8 cellular contexts compared by ENCODE assay signal in the genomic region with DNA sequence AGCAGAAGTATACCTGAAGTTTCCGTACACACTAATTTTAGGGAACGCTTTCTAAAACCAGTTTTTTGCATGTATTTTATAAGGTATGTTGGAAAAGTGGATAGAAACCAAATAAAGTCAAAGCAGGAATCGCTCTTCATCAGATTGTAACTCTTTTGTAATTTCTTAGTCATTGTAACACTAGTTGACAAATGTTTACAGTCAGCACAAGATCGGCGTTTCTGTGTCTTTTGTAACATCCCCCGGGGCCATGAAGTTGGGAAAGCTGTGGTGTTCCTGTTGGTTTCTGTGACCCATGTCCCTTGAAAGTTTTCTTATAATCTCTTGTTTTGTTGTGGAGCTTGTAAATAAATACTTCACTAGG. TPM values are rescaled to one million over a fixed set of nuclear protein-coding genes. Genes with fewer than 3 reads are reported as not detected.
DNase-seq lines count a peak whose midpoint lies in the region; ATAC-seq and TF ChIP-seq lines count a peak whose summit lies in the region.

No MANE protein-coding gene starts in this region.

- H3K27me3 ChIP-seq in CD8-positive, alpha-beta memory T cell (ENCODE audit: insufficient read depth, low read length, poor library complexity, severe bottlenecking): no peaks in the 10 kb centered on the region
- H3K27me3 ChIP-seq in fibroblast of lung (ENCODE audit: control insufficient read depth, insufficient read depth, low read length): no peaks in the 10 kb centered on the region
- H3K27me3 ChIP-seq in osteoblast (ENCODE audit: insufficient read depth, low read length): no peaks in the 10 kb centered on the region

- peak overlapping the region; percentile 57 for H3K4me3 ChIP-seq in CD8-positive, alpha-beta memory T cell (ENCODE audit: low read length)
- peak overlapping the region; percentile 67 to 83 (median 77) for H3K4me3 ChIP-seq in fibroblast of lung (replicated peaks in 1 of 4; ENCODE audit: control extremely low read depth in 1 of 4, insufficient read depth in 1 of 4, low read depth in 3 of 4, low read length in 4 of 4)
- H3K4me3 ChIP-seq in osteoblast (ENCODE audit: insufficient read depth, low read length): peak overlapping the region; percentile 88

- ATAC-seq in GM19351 (IDR thresholded peaks at IDR 0.05; ENCODE audit: unreplicated experiment) (peak; percentile 17), HG03354 (IDR thresholded peaks at IDR 0.05; ENCODE audit: poor library complexity, severe bottlenecking, unreplicated experiment) (peak; percentile 24)

- peaks cover 0 to 4% (median 0%) of the 10 kb centered on the region in 5 donors for H3K9me3 Mint-ChIP-seq in CD8-positive, alpha-beta memory T cell
- H3K9me3 Mint-ChIP-seq in activated CD4-positive, alpha-beta T cell treated with anti-CD3 and anti-CD28 coated beads, Interleukin-2, amount 10 ng/mL, durations not matched to agents 7 days and 5 days: no peaks in the 10 kb centered on the region

- H3K79me2 ChIP-seq in fibroblast of lung (ENCODE audit: control insufficient read depth, insufficient read depth, low read length) (peaks cover 7% of the 10 kb centered on the region), osteoblast (ENCODE audit: insufficient read depth, low read length) (peaks cover 6% of the 10 kb centered on the region)

- peaks cover 0 to 3% of the 10 kb centered on the region in 2 donors for H3K27me3 Mint-ChIP-seq in CD8-positive, alpha-beta memory T cell
- no peaks in the 10 kb centered on the region for H3K27me3 Mint-ChIP-seq in activated CD4-positive, alpha-beta T cell treated with anti-CD3 and anti-CD28 coated beads, Interleukin-2, amount 10 ng/mL, durations not matched to agents 7 days and 5 days

- H3K4me3 Mint-ChIP-seq in CD8-positive, alpha-beta memory T cell: peak overlapping the region; percentile 85 to 96 (median 95)
- H3K4me3 Mint-ChIP-seq in activated CD4-positive, alpha-beta T cell treated with anti-CD3 and anti-CD28 coated beads, Interleukin-2, amount 10 ng/mL, durations not matched to agents 7 days and 5 days: peak overlapping the region; percentile 90

- H3K4me1 ChIP-seq in CD8-positive, alpha-beta memory T cell (ENCODE audit: insufficient read depth, low read length): peaks cover 33% of the 10 kb centered on the region
- peaks cover 3% of the 10 kb centered on the region for H3K4me1 ChIP-seq in fibroblast of lung (ENCODE audit: control insufficient read depth, extremely low read depth, insufficient read depth, low read length)
- H3K4me1 ChIP-seq in osteoblast (ENCODE audit: insufficient read depth, low read length): peaks cover 6% of the 10 kb centered on the region

- peaks cover 4% of the 10 kb centered on the region for H3K36me3 ChIP-seq in CD8-positive, alpha-beta memory T cell (ENCODE audit: insufficient read depth, low read length)
- H3K36me3 ChIP-seq in fibroblast of lung (ENCODE audit: control insufficient read depth, insufficient read depth, low read length): no peaks in the 10 kb centered on the region
- no peaks in the 10 kb centered on the region for H3K36me3 ChIP-seq in osteoblast (ENCODE audit: insufficient read depth, low read length)

- no peaks in the 10 kb centered on the region for H4K20me1 ChIP-seq in fibroblast of lung (ENCODE audit: control insufficient read depth, extremely low read depth, insufficient read depth, low read length)
- H4K20me1 ChIP-seq in osteoblast (ENCODE audit: insufficient read depth, low read length): no peaks in the 10 kb centered on the region

- no peaks in the 10 kb centered on the region for H3K9me3 ChIP-seq in CD8-positive, alpha-beta memory T cell (ENCODE audit: low read length)
- H3K9me3 ChIP-seq in fibroblast of lung (ENCODE audit: control insufficient read depth, insufficient read depth, low read depth, low read length): no peaks in the 10 kb centered on the region
- no peaks in the 10 kb centered on the region for H3K9me3 ChIP-seq in osteoblast (ENCODE audit: low read depth, low read length)

- H3K9ac ChIP-seq in fibroblast of lung (ENCODE audit: insufficient read depth, low read length): peak overlapping the region; percentile 95

- TF ChIP-seq CTCF in fibroblast of lung (conservative IDR thresholded peaks at IDR 0.05 in 1 of 2, IDR thresholded peaks at IDR 0.05 in 1 of 2; ENCODE audit: low read depth in 1 of 2, low read length in 2 of 2): no peak
- no peak for TF ChIP-seq CTCF in osteoblast (IDR thresholded peaks at IDR 0.05; ENCODE audit: extremely low read depth, low read depth, low read length)

- POLR2A ChIA-PET in CD8-positive, alpha-beta memory T cell (lab: Charles Lee): interaction anchor here (0.7 to 4.4 kb wide), 3 partner anchors 28 to 1703 kb away, joined by 8 to 61 read pairs (median 10); a partner anchor contains a TSS
- POLR2A ChIA-PET in activated CD4-positive, alpha-beta T cell treated with anti-CD3 and anti-CD28 coated beads, Interleukin-2, amount 10 ng/mL, durations not matched to agents 7 days and 5 days (lab: Charles Lee): no interaction called here

- CTCF ChIA-PET in CD8-positive, alpha-beta memory T cell (lab: Charles Lee): interaction anchor here (1.1 to 4.0 kb wide), 5 partner anchors 25 to 147 kb away, joined by 3 to 20 read pairs (median 3); a partner anchor contains a TSS
- CTCF ChIA-PET in activated CD4-positive, alpha-beta T cell treated with anti-CD3 and anti-CD28 coated beads, Interleukin-2, amount 10 ng/mL, durations not matched to agents 7 days and 5 days (lab: Charles Lee): interaction anchor here (0.5 to 1.1 kb wide), 4 partner anchors 9 to 176 kb away, joined by 3 to 6 read pairs (median 5); no protein-coding TSS in a partner anchor

- H3K27ac Mint-ChIP-seq in CD8-positive, alpha-beta memory T cell: peak overlapping the region; percentile 92 to 99 (median 97)
- peak overlapping the region; percentile 99 for H3K27ac Mint-ChIP-seq in activated CD4-positive, alpha-beta T cell treated with anti-CD3 and anti-CD28 coated beads, Interleukin-2, amount 10 ng/mL, durations not matched to agents 7 days and 5 days

- peaks cover 39 to 54% (median 53%) of the 10 kb centered on the region in 3 donors for H3K4me1 Mint-ChIP-seq in CD8-positive, alpha-beta memory T cell
- peaks cover 46% of the 10 kb centered on the region for H3K4me1 Mint-ChIP-seq in activated CD4-positive, alpha-beta T cell treated with anti-CD3 and anti-CD28 coated beads, Interleukin-2, amount 10 ng/mL, durations not matched to agents 7 days and 5 days

- peaks cover 0 to 24% (median 5%) of the 10 kb centered on the region in 3 donors for H3K36me3 Mint-ChIP-seq in CD8-positive, alpha-beta memory T cell
- peaks cover 30% of the 10 kb centered on the region for H3K36me3 Mint-ChIP-seq in activated CD4-positive, alpha-beta T cell treated with anti-CD3 and anti-CD28 coated beads, Interleukin-2, amount 10 ng/mL, durations not matched to agents 7 days and 5 days (ENCODE audit: low read depth)

- H3K4me2 ChIP-seq in fibroblast of lung (ENCODE audit: extremely low read depth, insufficient read depth, low read length): peak overlapping the region; percentile 75
- peak overlapping the region; percentile 93 for H3K4me2 ChIP-seq in osteoblast (ENCODE audit: insufficient read depth, low read length)

- peak overlapping the region; percentile 42 for H2AFZ ChIP-seq in fibroblast of lung (ENCODE audit: low read length)
- H2AFZ ChIP-seq in osteoblast (ENCODE audit: low read length): peak overlapping the region; percentile 88

- peak overlapping the region; percentile 93 for H3K27ac ChIP-seq in CD8-positive, alpha-beta memory T cell (ENCODE audit: low read depth, low read length)
- H3K27ac ChIP-seq in fibroblast of lung (ENCODE audit: insufficient read depth, low read length) (peak overlapping the region; percentile 97), osteoblast (ENCODE audit: low read depth, low read length) (peak overlapping the region; percentile 92)

- DNase-seq in CD8-positive, alpha-beta memory T cell: peak in 1 of 5 donors; percentile 6
- peak; percentile 29 for DNase-seq in activated CD4-positive, alpha-beta T cell treated with anti-CD3 and anti-CD28 coated beads, Interleukin-2, amount 10 ng/mL, durations not matched to agents 7 days and 5 days
- peak in 1 of 2 donors; percentile 73 for DNase-seq in fibroblast of lung (ENCODE audit: low read depth in 2 of 2)
- no peak for DNase-seq in osteoblast (ENCODE audit: insufficient read length, low spot score, missing footprints)
- no peak for DNase-seq in NCI-H2081 (lab: John Stamatoyannopoulos, UW)
- DNase-seq in NCI-H446 (lab: John Stamatoyannopoulos, UW): no peak

RNA-seq across cellular contexts. Expression of a gene that starts 0.5 kb away (rescaled TPM):
- total RNA-seq in CD8-positive, alpha-beta memory T cell: 10 to 100 TPM; 34.5 to 35.7 TPM
- polyA plus RNA-seq in CD8-positive, alpha-beta memory T cell: 36.6 TPM
- 10 to 100 TPM; 71.6 to 80.7 TPM for total RNA-seq in activated CD4-positive, alpha-beta T cell treated with anti-CD3 and anti-CD28 coated beads, Interleukin-2, amount 10 ng/mL, durations not matched to agents 7 days and 5 days
- total RNA-seq in fibroblast of lung (17.7 and 18.3 TPM in 2 replicates), osteoblast (15.9 and 21.0 TPM in 2 replicates)
- 17.8 TPM in 2 replicates for polyA plus RNA-seq in fibroblast of lung
- 18.1 and 19.0 TPM in 2 replicates for polyA plus RNA-seq in fibroblast of lung (2012)
- polyA minus RNA-seq in fibroblast of lung (ENCODE audit: low replicate concordance): 0.71 and 0.85 TPM in 2 replicates

RNA-seq across cellular contexts. Expression of a gene that starts 28.3 kb away (rescaled TPM):
- 1 to 10 TPM; 2.8 to 3.4 TPM for total RNA-seq in CD8-positive, alpha-beta memory T cell
- 5.0 TPM for polyA plus RNA-seq in CD8-positive, alpha-beta memory T cell
- total RNA-seq in activated CD4-positive, alpha-beta T cell treated with anti-CD3 and anti-CD28 coated beads, Interleukin-2, amount 10 ng/mL, durations not matched to agents 7 days and 5 days: 1 to 10 TPM; 6.9 to 8.2 TPM
- total RNA-seq in fibroblast of lung: 4.9 and 12.4 TPM in 2 replicates
- polyA plus RNA-seq in fibroblast of lung: 8.5 and 13.8 TPM in 2 replicates
- 5.3 and 8.6 TPM in 2 replicates for polyA plus RNA-seq in fibroblast of lung (2012)
- 1.7 and 3.1 TPM in 2 replicates for polyA minus RNA-seq in fibroblast of lung (ENCODE audit: low replicate concordance)
- total RNA-seq in osteoblast: 11.6 and 12.1 TPM in 2 replicates
